Comparison of ENCODE assay signal across 24 cellular contexts in genomic region chr4:85870298-85871083, GRCh38.
DNase-seq lines count a peak whose midpoint lies in the region; ATAC-seq, FAIRE-seq and TF ChIP-seq lines count a peak whose summit lies in the region.
"Had no signal": no experiment of that assay in that cellular context is flagged by ENCODE, and none has a peak within 500 bp of the region (broad histone marks: within the 10 kb centered on the region; RNA-seq: fewer than 3 reads in every experiment).

No MANE protein-coding gene starts in this region.

- peak; percentile 40 for DNase-seq in SK-MEL-5 (ENCODE audit: low read depth, low spot score)
- no peak for DNase-seq in prostate gland (ENCODE audit: low spot score)
- no peak for DNase-seq in activated CD8-positive, alpha-beta T cell treated with anti-CD3 and anti-CD28 coated beads for 36 hours
- no peak for DNase-seq in T-helper 17 cell
- no peak for DNase-seq in GM12892 (ENCODE audit: insufficient read length)
- DNase-seq in activated T-cell treated with anti-CD3 and anti-CD28 coated beads, Interleukin-2, amount 50 U/mL, for 4 hours, result no peak
- DNase-seq: ACHN; CD4-positive, alpha-beta memory T cell; DMS153; GM23248; H9; HFFc6; KG1; NCI-H1092; NCI-H146; NCI-H2029; NCI-H524 treated with DMSO at 0.1 percent for 48 hours; NCI-H82; Peyer's patch had no signal

- H3K9me3 Mint-ChIP-seq in activated CD8-positive, alpha-beta T cell treated with anti-CD3 and anti-CD28 coated beads for 36 hours, result no peaks in the 10 kb centered on the region
- no peaks in the 10 kb centered on the region for H3K9me3 Mint-ChIP-seq in activated T-cell treated with anti-CD3 and anti-CD28 coated beads, Interleukin-2, amount 50 U/mL, for 4 hours
- H3K9me3 Mint-ChIP-seq: CD4-positive, alpha-beta memory T cell; H9; HFFc6 had no signal

- CTCF ChIA-PET in activated CD8-positive, alpha-beta T cell treated with anti-CD3 and anti-CD28 coated beads for 36 hours (lab: Charles Lee), result no interaction called here

- no peaks in the 10 kb centered on the region for H3K4me1 Mint-ChIP-seq in activated CD8-positive, alpha-beta T cell treated with anti-CD3 and anti-CD28 coated beads for 36 hours (ENCODE audit: low read depth)
- no peaks in the 10 kb centered on the region for H3K4me1 Mint-ChIP-seq in T-helper 17 cell
- no peaks in the 10 kb centered on the region for H3K4me1 Mint-ChIP-seq in activated T-cell treated with anti-CD3 and anti-CD28 coated beads, Interleukin-2, amount 50 U/mL, for 4 hours (ENCODE audit: low read depth)
- H3K4me1 Mint-ChIP-seq: CD4-positive, alpha-beta memory T cell had no signal

- H3K4me3 ChIP-seq in prostate gland, result no peak overlapping the region
- H3K4me3 ChIP-seq: BLaER1, GM23248, Peyer's patch, SJSA1 had no signal

- intact Hi-C loops in prostate gland (cut with DNase I), result no loop called here
- intact Hi-C loops in activated CD8-positive, alpha-beta T cell treated with anti-CD3 and anti-CD28 coated beads for 36 hours (cut with micrococcal nuclease), result no loop called here

- in situ Hi-C loops in SK-MEL-5 (cut with HindIII; ENCODE audit: low pct_unique_long_range_greater_than_20kb, low sequenced_read_pairs), result no loop called here

- WGBS in prostate gland, result 47% methylated on average over 2 of the region's 2 CpGs

- TF ChIP-seq CTCF in prostate gland (IDR thresholded peaks at IDR 0.05), result no peak
- TF ChIP-seq CTCF in activated CD8-positive, alpha-beta T cell treated with anti-CD3 and anti-CD28 coated beads for 36 hours (IDR thresholded peaks at IDR 0.05), result no peak

- H3K27me3 ChIP-seq in prostate gland (replicated peaks; ENCODE audit: insufficient read depth), result no peaks in the 10 kb centered on the region
- H3K27me3 ChIP-seq: BLaER1, Peyer's patch, SJSA1 had no signal

- no peak for ATAC-seq in activated CD8-positive, alpha-beta T cell treated with anti-CD3 and anti-CD28 coated beads for 36 hours
- ATAC-seq in T-helper 17 cell, result no peak
- ATAC-seq in activated T-cell treated with anti-CD3 and anti-CD28 coated beads, Interleukin-2, amount 50 U/mL, for 4 hours, result no peak

- no peaks in the 10 kb centered on the region for H3K9me3 ChIP-seq in prostate gland
- H3K9me3 ChIP-seq in T-helper 17 cell (ENCODE audit: control insufficient read depth, low read length, poor library complexity, severe bottlenecking), result no peaks in the 10 kb centered on the region
- H3K9me3 ChIP-seq: BLaER1, Peyer's patch, SJSA1 had no signal

- H3K36me3 Mint-ChIP-seq in activated CD8-positive, alpha-beta T cell treated with anti-CD3 and anti-CD28 coated beads for 36 hours (ENCODE audit: low read depth), result no peaks in the 10 kb centered on the region
- H3K36me3 Mint-ChIP-seq in T-helper 17 cell (ENCODE audit: low read depth), result no peaks in the 10 kb centered on the region
- no peaks in the 10 kb centered on the region for H3K36me3 Mint-ChIP-seq in activated T-cell treated with anti-CD3 and anti-CD28 coated beads, Interleukin-2, amount 50 U/mL, for 4 hours (ENCODE audit: insufficient read depth)
- H3K36me3 Mint-ChIP-seq: CD4-positive, alpha-beta memory T cell had no signal

- H3K4me1 ChIP-seq in prostate gland (replicated peaks), result no peaks in the 10 kb centered on the region
- H3K4me1 ChIP-seq: BLaER1, Peyer's patch, SJSA1 had no signal

- no peaks in the 10 kb centered on the region for H3K36me3 ChIP-seq in prostate gland
- H3K36me3 ChIP-seq: BLaER1, Peyer's patch, SJSA1 had no signal

- TF ChIP-seq POLR2A in prostate gland (IDR thresholded peaks at IDR 0.05) (no peak), GM12892 (IDR thresholded peaks at IDR 0.05; ENCODE audit: low read depth, low read length) (no peak)

- H3K27ac Mint-ChIP-seq in activated CD8-positive, alpha-beta T cell treated with anti-CD3 and anti-CD28 coated beads for 36 hours, result no peak overlapping the region
- no peak overlapping the region for H3K27ac Mint-ChIP-seq in T-helper 17 cell
- H3K27ac Mint-ChIP-seq: CD4-positive, alpha-beta memory T cell; H9; HFFc6 had no signal

- peak overlapping the region; percentile 2 to 3 for H3K27ac ChIP-seq in prostate gland
- H3K27ac ChIP-seq: BLaER1, GM23248, Peyer's patch, SJSA1 had no signal

- H3K27me3 Mint-ChIP-seq in activated CD8-positive, alpha-beta T cell treated with anti-CD3 and anti-CD28 coated beads for 36 hours, result no peaks in the 10 kb centered on the region
- H3K27me3 Mint-ChIP-seq in T-helper 17 cell, result no peaks in the 10 kb centered on the region
- H3K27me3 Mint-ChIP-seq in activated T-cell treated with anti-CD3 and anti-CD28 coated beads, Interleukin-2, amount 50 U/mL, for 4 hours (ENCODE audit: low read depth), result no peaks in the 10 kb centered on the region
- H3K27me3 Mint-ChIP-seq: CD4-positive, alpha-beta memory T cell had no signal

- POLR2A ChIA-PET in activated CD8-positive, alpha-beta T cell treated with anti-CD3 and anti-CD28 coated beads for 36 hours (lab: Charles Lee), result no interaction called here

- no peak overlapping the region for H3K4me3 Mint-ChIP-seq in activated CD8-positive, alpha-beta T cell treated with anti-CD3 and anti-CD28 coated beads for 36 hours
- no peak overlapping the region for H3K4me3 Mint-ChIP-seq in T-helper 17 cell
- H3K4me3 Mint-ChIP-seq in activated T-cell treated with anti-CD3 and anti-CD28 coated beads, Interleukin-2, amount 50 U/mL, for 4 hours, result no peak overlapping the region
- H3K4me3 Mint-ChIP-seq: CD4-positive, alpha-beta memory T cell; H9; HFFc6 had no signal

- FAIRE-seq in islet of Langerhans (lab: Jason Lieb, UNC) (peak; percentile 9), GM12892 (lab: Jason Lieb, UNC) (no peak)
- FAIRE-seq: GM12891, HTR-8/SVneo had no signal
